In the genomic region with DNA sequence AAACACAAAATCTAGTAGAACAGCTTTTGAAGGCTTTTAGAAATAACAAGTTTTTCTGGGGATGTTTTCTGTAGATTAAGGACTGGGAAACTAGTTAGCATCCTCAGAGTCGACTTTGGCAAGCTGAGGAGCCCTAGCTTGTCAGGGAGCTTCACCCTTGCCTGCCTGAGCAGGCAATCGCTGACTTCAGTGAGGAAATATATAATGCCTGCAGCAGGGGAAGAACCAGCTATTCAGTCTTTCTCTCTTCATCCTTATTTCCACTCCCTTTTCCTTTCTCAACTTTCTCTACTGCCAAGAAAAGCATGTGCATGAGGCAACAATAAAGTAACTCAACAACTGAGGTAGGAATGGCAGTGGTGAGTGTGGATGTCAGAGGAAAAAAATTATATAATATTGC, we compare ENCODE assay signal across 20 cellular contexts. TPM values are rescaled to one million over a fixed set of nuclear protein-coding genes. Genes with fewer than 3 reads are reported as not detected.
DNase-seq lines count a peak whose midpoint lies in the region; FAIRE-seq and TF ChIP-seq lines count a peak whose summit lies in the region.
"Had no signal": no experiment of that assay in that cellular context is flagged by ENCODE, and none has a peak within 500 bp of the region (broad histone marks: within the 10 kb centered on the region; RNA-seq: fewer than 3 reads in every experiment).

No MANE protein-coding gene starts in this region.

- H3K4me1 ChIP-seq in HUES64 (ENCODE audit: insufficient read depth, low read length) (peaks cover 33% of the 10 kb centered on the region), esophagus squamous epithelium (peaks cover 0 to 73% (median 15%) of the 10 kb centered on the region in 3 donors)
- H3K4me1 ChIP-seq: BE2C had no signal

- intact Hi-C loops in esophagus squamous epithelium (cut with DNase I), result no loop called here
- intact Hi-C loops in Calu3 (cut with micrococcal nuclease; ENCODE audit: unreplicated experiment), result no loop called here

- H3K27ac ChIP-seq in HUES64 (ENCODE audit: low read depth, low read length), result peak overlapping the region; percentile 85; the same call in 1 of the 2 replicates
- H3K27ac ChIP-seq in esophagus squamous epithelium, result peak overlapping the region; percentile 18 to 64 (median 58)
- peak overlapping the region in 11 of 21 experiments; percentile 5 to 67 (median 34) for H3K27ac ChIP-seq in skin epidermis
- H3K27ac ChIP-seq: C4-2B, HL-60 had no signal

- 47% methylated on average over 2 of the region's 2 CpGs for WGBS in HUES64
- 17 to 21% methylated on average over 2 of the region's 2 CpGs for WGBS in esophagus squamous epithelium, 2 donors

- no TSS peak for BruUV-seq in Calu3 (replicated peaks; lab: Mats Ljungman, UMichigan)

- TF ChIP-seq CTCF in bronchial epithelial cell (IDR thresholded peaks at IDR 0.05; ENCODE audit: insufficient read depth, low read length, severe bottlenecking) (no peak), esophagus squamous epithelium (IDR thresholded peaks at IDR 0.05) (no peak), Calu3 (IDR thresholded peaks at IDR 0.05; ENCODE audit: unreplicated experiment) (no peak), mesothelial cell of epicardium (IDR thresholded peaks at IDR 0.05; ENCODE audit: unreplicated experiment) (no peak)

- peaks cover 35% of the 10 kb centered on the region for H3K4me1 Mint-ChIP-seq in Calu3 (ENCODE audit: low read depth, unreplicated experiment)
- peaks cover 37% of the 10 kb centered on the region for H3K4me1 Mint-ChIP-seq in mesothelial cell of epicardium
- H3K4me1 Mint-ChIP-seq: CD4-positive, alpha-beta memory T cell had no signal

- CTCF ChIA-PET in Calu3 (lab: Charles Lee), result no interaction called here

- H3K27me3 ChIP-seq in HUES64 (ENCODE audit: insufficient read depth, low read length), result no peaks in the 10 kb centered on the region
- H3K27me3 ChIP-seq in bronchial epithelial cell (ENCODE audit: control insufficient read depth, insufficient read depth, low read length), result no peaks in the 10 kb centered on the region
- H3K27me3 ChIP-seq in esophagus squamous epithelium, result no peaks in the 10 kb centered on the region
- H3K27me3 ChIP-seq: BE2C had no signal

- H3K36me3 Mint-ChIP-seq in Calu3 (ENCODE audit: insufficient read depth, unreplicated experiment), result no peaks in the 10 kb centered on the region
- no peaks in the 10 kb centered on the region for H3K36me3 Mint-ChIP-seq in mesothelial cell of epicardium
- H3K36me3 Mint-ChIP-seq: CD4-positive, alpha-beta memory T cell had no signal

- H3K4me3 Mint-ChIP-seq in Calu3 (ENCODE audit: low read depth, unreplicated experiment) (no peak overlapping the region), mesothelial cell of epicardium (no peak overlapping the region)
- H3K4me3 Mint-ChIP-seq: CD4-positive, alpha-beta memory T cell had no signal

- no peak for FAIRE-seq in bronchial epithelial cell (lab: Jason Lieb, UNC)
- FAIRE-seq: D721Med, GM12892, H54 had no signal

- no peak for TF ChIP-seq POLR2A in esophagus squamous epithelium (IDR thresholded peaks at IDR 0.05)

- no peaks in the 10 kb centered on the region for H3K9me3 Mint-ChIP-seq in Calu3 (ENCODE audit: low read depth, unreplicated experiment)
- peaks cover 4% of the 10 kb centered on the region for H3K9me3 Mint-ChIP-seq in mesothelial cell of epicardium
- H3K9me3 Mint-ChIP-seq: CD4-positive, alpha-beta memory T cell had no signal

- H3K36me3 ChIP-seq in HUES64 (ENCODE audit: insufficient read depth, low read length), result no peaks in the 10 kb centered on the region
- H3K36me3 ChIP-seq in bronchial epithelial cell (ENCODE audit: control insufficient read depth, insufficient read depth, low read length), result no peaks in the 10 kb centered on the region
- no peaks in the 10 kb centered on the region for H3K36me3 ChIP-seq in esophagus squamous epithelium
- H3K36me3 ChIP-seq: BE2C had no signal

- H3K27ac Mint-ChIP-seq in Calu3 (ENCODE audit: unreplicated experiment), result no peak overlapping the region
- no peak overlapping the region for H3K27ac Mint-ChIP-seq in mesothelial cell of epicardium
- H3K27ac Mint-ChIP-seq: CD4-positive, alpha-beta memory T cell had no signal

- H3K9ac ChIP-seq in HUES64 (ENCODE audit: low read depth, low read length), result no peak overlapping the region

- DNase-seq in bronchial epithelial cell (ENCODE audit: low read depth) (peak; percentile 80), esophagus squamous epithelium (lab: John Stamatoyannopoulos, UW) (no peak), NCI-H510A (lab: John Stamatoyannopoulos, UW) (no peak), Calu3 (no peak), DMS53 (lab: John Stamatoyannopoulos, UW) (no peak), mesothelial cell of epicardium (ENCODE audit: low spot score in 2 of 2, unreplicated experiment in 2 of 2) (no peak)
- DNase-seq: BE2C; CD4-positive, alpha-beta memory T cell; DMS153; DND-41; GDM1; IMR-90 had no signal

- H3K4me3 ChIP-seq in HUES64 (ENCODE audit: low read length) (no peak overlapping the region), bronchial epithelial cell (ENCODE audit: low read depth, low read length) (no peak overlapping the region), esophagus squamous epithelium (no peak overlapping the region), skin epidermis (no peak overlapping the region)
- H3K4me3 ChIP-seq: A549 had no signal

- no peaks in the 10 kb centered on the region for H3K27me3 Mint-ChIP-seq in Calu3 (ENCODE audit: unreplicated experiment)
- H3K27me3 Mint-ChIP-seq in mesothelial cell of epicardium (ENCODE audit: low read depth), result no peaks in the 10 kb centered on the region

- no peaks in the 10 kb centered on the region for H3K9me3 ChIP-seq in HUES64 (ENCODE audit: insufficient read depth, low read depth, low read length)
- no peaks in the 10 kb centered on the region for H3K9me3 ChIP-seq in esophagus squamous epithelium
- H3K9me3 ChIP-seq: A549, BE2C had no signal

RNA-seq across cellular contexts. Expression of a gene that starts 54.7 kb away (rescaled TPM):
- 16.0 TPM for polyA plus RNA-seq in HUES64 (2013, experiment 1 of 2)
- polyA plus RNA-seq in HUES64 (2013, experiment 2 of 2), result 9.5 TPM
- total RNA-seq in bronchial epithelial cell (146 and 259 TPM in 2 replicates), esophagus squamous epithelium (100 to 1,000 TPM; 117 to 227 (median 151) TPM), Calu3 (2022) (135 and 229 TPM in 2 replicates), mesothelial cell of epicardium (510 to 549 TPM (median 531 TPM) in 3 replicates)

Comparison
In these comparisons a context has a peak if more than half of its experiments do, and no peak if none do; other contexts are left out.
1. H3K27ac ChIP-seq: peak in every context shown above with its lines; median percentile 85 in HUES64; 58 in esophagus squamous epithelium; 34 in skin epidermis.